Comparison of ENCODE assay signal across 28 cellular contexts in genomic region chr2:231862071-231862470, GRCh38.
"Had no signal": no experiment of that assay in that cellular context is flagged by ENCODE, and none has a peak within 500 bp of the region (broad histone marks: within the 10 kb centered on the region; RNA-seq: fewer than 3 reads in every experiment).

No MANE protein-coding gene starts in this region.

- H3K27ac ChIP-seq: left lung, lower lobe of right lung, ovary, prostate gland, skin epidermis, stomach, testis, thyroid gland, transverse colon, upper lobe of left lung had no signal

- H3K9me3 ChIP-seq: ovary, prostate gland, testis, thyroid gland had no signal

- DNase-seq: hypothalamus; immature natural killer cell; kidney; left colon; left lung; lower lobe of right lung; mammary epithelial cell; mesenchymal stem cell; naive thymus-derived CD8-positive, alpha-beta T cell; nucleus accumbens; ovary; retina; right cardiac atrium; stimulated activated CD4-positive, alpha-beta T cell treated with anti-CD3 and anti-CD28 coated beads, Interleukin-12 subunit alpha, Interleukin-12 subunit beta, amount 100 ng/mL, for 4 hours; stimulated activated CD4-positive, alpha-beta T cell treated with anti-CD3 and anti-CD28 coated beads, Interleukin-15, amount 100 ng/mL, for 24 hours; stimulated activated CD4-positive, alpha-beta T cell treated with anti-CD3 and anti-CD28 coated beads, Interleukin-2, amount 100 ng/mL, for 24 hours; stimulated activated CD4-positive, alpha-beta T cell treated with anti-CD3 and anti-CD28 coated beads, Interleukin-4, amount 100 ng/mL, for 1 hour; stimulated activated naive B cell treated with anti-CD40 and anti-IgM and Interleukin-4, amounts not matched to agents 10 μg/mL and 1 μg/mL and 100 μg/mL, for 72 hours; stimulated activated naive CD8-positive, alpha-beta T cell treated with anti-CD3 and anti-CD28 coated beads, Interleukin-15, Interleukin-2, amounts not matched to agents 100 U/mL and 50 U/mL, for 24 hours; thyroid gland; transverse colon had no signal

- H3K4me1 ChIP-seq: left lung, lower lobe of right lung, prostate gland, stomach, testis, thyroid gland, transverse colon, upper lobe of left lung had no signal

- H3K27me3 ChIP-seq: left lung, ovary, testis, thyroid gland, upper lobe of left lung had no signal

- H3K4me3 ChIP-seq: left lung, lower lobe of right lung, ovary, prostate gland, skin epidermis, stomach, testis, thyroid gland, transverse colon, upper lobe of left lung had no signal

- ATAC-seq: left colon; left lung; lower lobe of right lung; naive thymus-derived CD8-positive, alpha-beta T cell; right cardiac atrium; sciatic nerve; stimulated activated naive B cell treated with anti-CD40 and anti-IgM and Interleukin-4, amounts not matched to agents 10 μg/mL and 1 μg/mL and 100 μg/mL, for 72 hours; stimulated activated naive CD8-positive, alpha-beta T cell treated with anti-CD3 and anti-CD28 coated beads, Interleukin-15, Interleukin-2, amounts not matched to agents 100 U/mL and 50 U/mL, for 24 hours had no signal

- H3K36me3 ChIP-seq: left lung, lower lobe of right lung, ovary, prostate gland, stomach, thyroid gland, transverse colon, upper lobe of left lung had no signal

- FAIRE-seq: islet of Langerhans, kidney had no signal
